Comparison of ENCODE assay signal across 8 cellular contexts in genomic region chr6:136250686-136251008, GRCh38. TPM values are rescaled to one million over a fixed set of nuclear protein-coding genes. Genes with fewer than 3 reads are reported as not detected.
DNase-seq lines count a peak whose midpoint lies in the region; ATAC-seq and TF ChIP-seq lines count a peak whose summit lies in the region.

No MANE protein-coding gene starts in this region.

- POLR2A ChIA-PET in activated CD4-positive, alpha-beta memory T cell treated with anti-CD3 and anti-CD28 coated beads, Interleukin-2, amount 10 ng/mL, durations not matched to agents 7 days and 5 days (lab: Charles Lee): interaction anchor here (0.7 to 11.5 kb wide), 19 partner anchors 9 to 1196 kb away, joined by 3 to 299 read pairs (median 6); partner anchors contain the start of genes BCLAF1, HBS1L and MAP3K5

- H3K9me3 Mint-ChIP-seq in activated CD4-positive, alpha-beta T cell treated with anti-CD3 and anti-CD28 coated beads, Interleukin-2, amount 10 ng/mL, durations not matched to agents 24 days and 14 days: no peaks in the 10 kb centered on the region
- no peaks in the 10 kb centered on the region for H3K9me3 Mint-ChIP-seq in activated CD4-positive, alpha-beta memory T cell treated with anti-CD3 and anti-CD28 coated beads, Interleukin-2, amount 10 ng/mL, durations not matched to agents 7 days and 5 days

- H3K27ac Mint-ChIP-seq in activated CD4-positive, alpha-beta T cell treated with anti-CD3 and anti-CD28 coated beads, Interleukin-2, amount 10 ng/mL, durations not matched to agents 24 days and 14 days: peak overlapping the region; percentile 91
- H3K27ac Mint-ChIP-seq in activated CD4-positive, alpha-beta memory T cell treated with anti-CD3 and anti-CD28 coated beads, Interleukin-2, amount 10 ng/mL, durations not matched to agents 7 days and 5 days: peak overlapping the region; percentile 82

- TF ChIP-seq POLR2A in stomach (IDR thresholded peaks at IDR 0.05): no peak

- peaks cover 6% of the 10 kb centered on the region for H3K4me1 ChIP-seq in iPS-15b (ENCODE audit: control insufficient read depth, insufficient read depth, low read length)
- H3K4me1 ChIP-seq in stomach: peaks cover 6 to 34% (median 22%) of the 10 kb centered on the region in 4 donors

- TF ChIP-seq CTCF in stomach (IDR thresholded peaks at IDR 0.05): no peak

- intact Hi-C loops in activated CD4-positive, alpha-beta T cell treated with anti-CD3 and anti-CD28 coated beads, Interleukin-2, amount 10 ng/mL, durations not matched to agents 24 days and 14 days (cut with micrococcal nuclease): loop anchor here (1.0 to 2.0 kb wide), 3 partner anchors 38 to 752 kb away; no protein-coding TSS in a partner anchor
- intact Hi-C loops in stomach (cut with DNase I; ENCODE audit: low total_unique reads) (no loop called here), posterior vena cava (cut with DNase I) (no loop called here)

- peaks cover 39% of the 10 kb centered on the region for H3K36me3 Mint-ChIP-seq in activated CD4-positive, alpha-beta T cell treated with anti-CD3 and anti-CD28 coated beads, Interleukin-2, amount 10 ng/mL, durations not matched to agents 24 days and 14 days (ENCODE audit: low read depth)
- peaks cover 42% of the 10 kb centered on the region for H3K36me3 Mint-ChIP-seq in activated CD4-positive, alpha-beta memory T cell treated with anti-CD3 and anti-CD28 coated beads, Interleukin-2, amount 10 ng/mL, durations not matched to agents 7 days and 5 days (ENCODE audit: low read depth)

- DNase-seq in activated CD4-positive, alpha-beta T cell treated with anti-CD3 and anti-CD28 coated beads, Interleukin-2, amount 10 ng/mL, durations not matched to agents 24 days and 14 days: no peak
- no peak for DNase-seq in activated CD4-positive, alpha-beta T cell treated with anti-CD3 and anti-CD28 coated beads, Interleukin-2, amount 50 U/mL, for 48 hours
- DNase-seq in activated CD4-positive, alpha-beta memory T cell treated with anti-CD3 and anti-CD28 coated beads, Interleukin-2, amount 10 ng/mL, durations not matched to agents 7 days and 5 days: no peak
- DNase-seq in stomach (no peak), posterior vena cava (ENCODE audit: low spot score) (no peak), glomerular visceral epithelial cell (ENCODE audit: extremely low spot score) (no peak)

- 0 to 2% (median 1%) methylated on average over 8 of the region's 8 CpGs for WGBS in stomach, 5 donors

- no peaks in the 10 kb centered on the region for H3K36me3 ChIP-seq in iPS-15b (ENCODE audit: control insufficient read depth, insufficient read depth, low read length)
- peaks cover 0 to 1% (median 0%) of the 10 kb centered on the region in 4 donors for H3K36me3 ChIP-seq in stomach

- CTCF ChIA-PET in activated CD4-positive, alpha-beta memory T cell treated with anti-CD3 and anti-CD28 coated beads, Interleukin-2, amount 10 ng/mL, durations not matched to agents 7 days and 5 days (lab: Charles Lee): interaction anchor here (0.9 to 6.6 kb wide), 8 partner anchors 9 to 744 kb away, joined by 3 to 39 read pairs (median 4); partner anchors contain the start of gene BCLAF1

- no peak for TF ChIP-seq EP300 in stomach (IDR thresholded peaks at IDR 0.05)

- ATAC-seq in HG03060 (IDR thresholded peaks at IDR 0.05; ENCODE audit: low read depth, unreplicated experiment): peak; percentile 2

- H3K4me1 Mint-ChIP-seq in activated CD4-positive, alpha-beta T cell treated with anti-CD3 and anti-CD28 coated beads, Interleukin-2, amount 10 ng/mL, durations not matched to agents 24 days and 14 days: peaks cover 52% of the 10 kb centered on the region
- peaks cover 79% of the 10 kb centered on the region for H3K4me1 Mint-ChIP-seq in activated CD4-positive, alpha-beta memory T cell treated with anti-CD3 and anti-CD28 coated beads, Interleukin-2, amount 10 ng/mL, durations not matched to agents 7 days and 5 days

- H3K27me3 ChIP-seq in iPS-15b (ENCODE audit: control insufficient read depth, insufficient read depth, low read length) (no peaks in the 10 kb centered on the region), stomach (no peaks in the 10 kb centered on the region)

- H3K27me3 Mint-ChIP-seq in activated CD4-positive, alpha-beta T cell treated with anti-CD3 and anti-CD28 coated beads, Interleukin-2, amount 10 ng/mL, durations not matched to agents 24 days and 14 days: no peaks in the 10 kb centered on the region
- no peaks in the 10 kb centered on the region for H3K27me3 Mint-ChIP-seq in activated CD4-positive, alpha-beta memory T cell treated with anti-CD3 and anti-CD28 coated beads, Interleukin-2, amount 10 ng/mL, durations not matched to agents 7 days and 5 days

- peak overlapping the region; percentile 97 for H3K4me3 Mint-ChIP-seq in activated CD4-positive, alpha-beta T cell treated with anti-CD3 and anti-CD28 coated beads, Interleukin-2, amount 10 ng/mL, durations not matched to agents 24 days and 14 days
- peak overlapping the region; percentile 96 for H3K4me3 Mint-ChIP-seq in activated CD4-positive, alpha-beta memory T cell treated with anti-CD3 and anti-CD28 coated beads, Interleukin-2, amount 10 ng/mL, durations not matched to agents 7 days and 5 days

- H3K4me3 ChIP-seq in iPS-15b (ENCODE audit: low read depth, low read length) (peak overlapping the region; percentile 64), stomach (peak overlapping the region; percentile 62 to 99 (median 78))

- H3K9me3 ChIP-seq in iPS-15b (ENCODE audit: control insufficient read depth, insufficient read depth, low read length) (no peaks in the 10 kb centered on the region), stomach (no peaks in the 10 kb centered on the region)

- peak overlapping the region; percentile 28 for H3K9ac ChIP-seq in iPS-15b (ENCODE audit: low read depth, low read length)

- H3K27ac ChIP-seq in stomach: peak overlapping the region; percentile 54 to 79 (median 71)

RNA-seq across cellular contexts. Expression of gene MTFR2, which starts 0.5 kb away (rescaled TPM):
- 24.4 and 24.6 TPM in 2 replicates for total RNA-seq in activated CD4-positive, alpha-beta T cell treated with anti-CD3 and anti-CD28 coated beads, Interleukin-2, amount 10 ng/mL, durations not matched to agents 24 days and 14 days
- 10 to 100 TPM; 20.4 to 21.4 TPM for total RNA-seq in activated CD4-positive, alpha-beta memory T cell treated with anti-CD3 and anti-CD28 coated beads, Interleukin-2, amount 10 ng/mL, durations not matched to agents 7 days and 5 days
- 1 to 10 TPM in 2 of 5 donors, not detected in 3; 1.8 to 4.0 TPM for total RNA-seq in stomach
- 1 to 10 TPM; 1.8 to 2.6 (median 2.0) TPM for polyA plus RNA-seq in stomach
- under 1 TPM; 0.65 to 0.71 TPM for total RNA-seq in posterior vena cava

RNA-seq across cellular contexts. Expression of gene BCLAF1, which starts 39.0 kb away (rescaled TPM):
- 267 TPM in 2 replicates for total RNA-seq in activated CD4-positive, alpha-beta T cell treated with anti-CD3 and anti-CD28 coated beads, Interleukin-2, amount 10 ng/mL, durations not matched to agents 24 days and 14 days
- 100 to 1,000 TPM; 128 to 132 TPM for total RNA-seq in activated CD4-positive, alpha-beta memory T cell treated with anti-CD3 and anti-CD28 coated beads, Interleukin-2, amount 10 ng/mL, durations not matched to agents 7 days and 5 days
- 100 to 1,000 TPM; 137 to 294 (median 172) TPM for total RNA-seq in stomach
- 10 to 100 TPM; 12.8 to 17.7 (median 16.2) TPM for polyA plus RNA-seq in stomach
- total RNA-seq in posterior vena cava: 10 to 100 TPM; 88.9 to 98.7 TPM
